30 cellular contexts compared by ENCODE assay signal in genomic region chr6:7441048-7441775, GRCh38. TPM values are rescaled to one million over a fixed set of nuclear protein-coding genes. Genes with fewer than 3 reads are reported as not detected.
"Had no signal": no experiment of that assay in that cellular context is flagged by ENCODE, and none has a peak within 500 bp of the region (broad histone marks: within the 10 kb centered on the region; RNA-seq: fewer than 3 reads in every experiment).

No MANE protein-coding gene starts in this region.

- H3K4me1 ChIP-seq: right atrium auricular region, testis had no signal

- H3K9me3 ChIP-seq: left lung, lower lobe of right lung, mucosa of descending colon, neutrophil, right atrium auricular region, testis, transverse colon had no signal

- H3K4me3 ChIP-seq: cardiac muscle cell, coronary artery, dorsolateral prefrontal cortex, left lung, lower lobe of right lung, mucosa of descending colon, right atrium auricular region, transverse colon had no signal

- H3K27ac Mint-ChIP-seq: activated CD4-positive, alpha-beta T cell treated with anti-CD3 and anti-CD28 coated beads for 36 hours; activated naive CD4-positive, alpha-beta T cell treated with anti-CD3 and anti-CD28 coated beads, Interleukin-2, amount 50 U/mL, for 24 hours; activated naive CD8-positive, alpha-beta T cell treated with anti-CD3 and anti-CD28 coated beads, Interleukin-2, amount 50 U/mL, for 24 hours; activated T-cell treated with anti-CD3 and anti-CD28 coated beads, Interleukin-2, amount 50 U/mL, for 24 hours; nephron had no signal

- DNase-seq: activated CD4-positive, alpha-beta T cell treated with anti-CD3 and anti-CD28 coated beads for 36 hours; activated CD4-positive, CD25-positive, alpha-beta regulatory T cell; activated CD8-positive, alpha-beta memory T cell treated with anti-CD3 and anti-CD28 coated beads for 24 hours; activated CD8-positive, alpha-beta memory T cell treated with anti-CD3 and anti-CD28 coated beads, Interleukin-2, amount 50 U/mL, for 4 hours; activated gamma-delta T cell treated with Interleukin-2 at 50 U/mL for 16 hours; activated naive CD8-positive, alpha-beta T cell treated with anti-CD3 and anti-CD28 coated beads, Interleukin-2, amount 50 U/mL, for 24 hours; activated T-cell treated with anti-CD3 and anti-CD28 coated beads, Interleukin-2, amount 50 U/mL, for 24 hours; amygdala; cerebellar nuclear complex; dorsolateral prefrontal cortex; effector memory CD4-positive, alpha-beta T cell; lower lobe of right lung; mucosa of descending colon; stimulated activated CD4-positive, alpha-beta T cell treated with anti-CD3 and anti-CD28 coated beads, Interleukin-4, amount 100 ng/mL, for 1 hour; stimulated activated naive CD8-positive, alpha-beta T cell treated with anti-CD3 and anti-CD28 coated beads, Interleukin-15, Interleukin-2, amounts not matched to agents 100 U/mL and 50 U/mL, for 24 hours; transverse colon had no signal

- ATAC-seq: activated CD4-positive, alpha-beta T cell treated with anti-CD3 and anti-CD28 coated beads for 36 hours; activated naive CD8-positive, alpha-beta T cell treated with anti-CD3 and anti-CD28 coated beads, Interleukin-2, amount 50 U/mL, for 24 hours; left lung; lower lobe of right lung; mucosa of descending colon; stimulated activated naive CD8-positive, alpha-beta T cell treated with anti-CD3 and anti-CD28 coated beads, Interleukin-15, Interleukin-2, amounts not matched to agents 100 U/mL and 50 U/mL, for 24 hours had no signal

- H3K9me3 Mint-ChIP-seq: activated naive CD4-positive, alpha-beta T cell treated with anti-CD3 and anti-CD28 coated beads, Interleukin-2, amount 50 U/mL, for 24 hours; activated naive CD8-positive, alpha-beta T cell treated with anti-CD3 and anti-CD28 coated beads, Interleukin-2, amount 50 U/mL, for 24 hours; activated T-cell treated with anti-CD3 and anti-CD28 coated beads, Interleukin-2, amount 50 U/mL, for 24 hours had no signal

- H3K27me3 Mint-ChIP-seq: activated naive CD4-positive, alpha-beta T cell treated with anti-CD3 and anti-CD28 coated beads, Interleukin-2, amount 50 U/mL, for 24 hours had no signal

- H3K36me3 Mint-ChIP-seq: activated naive CD4-positive, alpha-beta T cell treated with anti-CD3 and anti-CD28 coated beads, Interleukin-2, amount 50 U/mL, for 24 hours had no signal

- H3K9ac ChIP-seq: parathyroid adenoma had no signal

- H3K27ac ChIP-seq: cardiac muscle cell, coronary artery, dorsolateral prefrontal cortex, left lung, lower lobe of right lung, neutrophil, parathyroid adenoma, right atrium auricular region, testis, transverse colon had no signal

- H3K36me3 ChIP-seq: cardiac muscle cell, left lung, lower lobe of right lung, neutrophil, right atrium auricular region, transverse colon had no signal

- H3K4me3 Mint-ChIP-seq: activated CD4-positive, alpha-beta T cell treated with anti-CD3 and anti-CD28 coated beads for 36 hours; activated naive CD4-positive, alpha-beta T cell treated with anti-CD3 and anti-CD28 coated beads, Interleukin-2, amount 50 U/mL, for 24 hours; activated naive CD8-positive, alpha-beta T cell treated with anti-CD3 and anti-CD28 coated beads, Interleukin-2, amount 50 U/mL, for 24 hours; activated T-cell treated with anti-CD3 and anti-CD28 coated beads, Interleukin-2, amount 50 U/mL, for 24 hours; nephron had no signal

- H2AFZ ChIP-seq: parathyroid adenoma had no signal

- H3K27me3 ChIP-seq: cardiac muscle cell, right atrium auricular region, testis, transverse colon had no signal

RNA-seq across cellular contexts. Expression of gene CAGE1, which starts 51.7 kb away (rescaled TPM):
- total RNA-seq: epithelial cell of proximal tubule, frontal cortex, left lung, lower lobe of right lung, mesenteric fat pad, myocyte, right atrium auricular region, transverse colon, urinary bladder had no signal
- polyA plus RNA-seq: urinary bladder had no signal
